Comparison of ENCODE assay signal across 1 cellular context in the genomic region with DNA sequence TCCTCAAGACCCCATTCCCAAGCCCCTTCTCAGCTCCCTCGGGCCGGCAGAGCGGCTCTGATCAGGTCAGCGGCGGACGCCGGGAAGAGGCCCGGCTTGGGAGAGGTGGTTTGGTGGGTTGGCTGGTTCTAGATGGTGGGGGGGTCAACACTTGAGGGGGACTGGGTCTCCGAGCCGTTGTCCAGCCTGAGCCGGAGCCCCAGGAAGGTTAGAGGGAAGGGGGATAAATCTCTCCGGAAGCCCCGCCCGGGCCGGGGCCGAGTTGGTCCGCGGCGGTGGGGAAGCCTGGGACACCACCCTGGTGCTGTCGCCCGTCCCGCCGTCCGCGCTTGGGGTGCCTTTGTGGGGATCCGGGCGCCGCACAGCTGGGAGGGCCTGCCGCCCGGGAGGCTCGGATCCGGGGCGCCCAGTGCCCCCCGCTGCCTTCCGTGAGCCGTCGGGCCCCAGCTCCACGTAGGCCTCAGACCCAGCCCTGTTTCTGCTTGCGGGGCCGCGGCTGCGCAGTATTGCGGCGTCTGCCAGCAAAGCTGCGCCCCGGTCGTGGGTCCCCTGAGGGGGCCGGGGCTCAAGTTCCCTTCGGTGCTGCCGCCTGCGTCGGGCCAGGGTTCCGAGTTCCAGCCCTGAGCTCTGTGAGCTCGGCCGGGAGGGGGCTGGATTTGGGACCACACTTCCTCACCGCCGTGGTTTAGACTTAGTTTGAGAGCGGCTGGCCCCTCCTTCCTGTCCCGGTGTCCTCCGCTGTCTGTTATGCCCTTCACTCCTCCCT.
TF ChIP-seq lines count a peak whose summit lies in the region.

No MANE protein-coding gene starts in this region.

TF ChIP-seq in HepG2, 621 proteins besides CTCF, POLR2A, EP300 and RAD21 (continued from another document and continues in another):
- TF ChIP-seq, protein P1, sequence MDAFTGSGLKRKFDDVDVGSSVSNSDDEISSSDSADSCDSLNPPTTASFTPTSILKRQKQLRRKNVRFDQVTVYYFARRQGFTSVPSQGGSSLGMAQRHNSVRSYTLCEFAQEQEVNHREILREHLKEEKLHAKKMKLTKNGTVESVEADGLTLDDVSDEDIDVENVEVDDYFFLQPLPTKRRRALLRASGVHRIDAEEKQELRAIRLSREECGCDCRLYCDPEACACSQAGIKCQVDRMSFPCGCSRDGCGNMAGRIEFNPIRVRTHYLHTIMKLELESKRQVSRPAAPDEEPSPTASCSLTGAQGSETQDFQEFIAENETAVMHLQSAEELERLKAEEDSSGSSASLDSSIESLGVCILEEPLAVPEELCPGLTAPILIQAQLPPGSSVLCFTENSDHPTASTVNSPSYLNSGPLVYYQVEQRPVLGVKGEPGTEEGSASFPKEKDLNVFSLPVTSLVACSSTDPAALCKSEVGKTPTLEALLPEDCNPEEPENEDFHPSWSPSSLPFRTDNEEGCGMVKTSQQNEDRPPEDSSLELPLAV (CRISPR knock-in tag; conservative IDR thresholded peaks at IDR 0.05; ENCODE audit: low read depth): no peak
- TF ChIP-seq NR1H2 (CRISPR knock-in tag; IDR thresholded peaks at IDR 0.05; ENCODE audit: borderline replicate concordance, low read depth) (no peak), CREM (IDR thresholded peaks at IDR 0.05) (no peak), CREM (CRISPR knock-in tag; IDR thresholded peaks at IDR 0.05) (no peak), RARG (CRISPR knock-in tag; IDR thresholded peaks at IDR 0.05; ENCODE audit: low read depth) (0 out of 2 replicates have a peak, but pooled peaks have one; percentile 20), TARDBP (CRISPR knock-in tag; IDR thresholded peaks at IDR 0.05) (no peak), IKZF1 (IDR thresholded peaks at IDR 0.05) (no peak), ZNF605 (CRISPR knock-in tag; IDR thresholded peaks at IDR 0.05) (peak; percentile 86), NR2F6 (IDR thresholded peaks at IDR 0.05) (no peak), NR2F6 (CRISPR knock-in tag; IDR thresholded peaks at IDR 0.05) (peak; percentile 30; the same call in 1 of the 2 replicates), GPN1 (CRISPR knock-in tag; IDR thresholded peaks at IDR 0.05; ENCODE audit: borderline replicate concordance) (no peak), SMAD9 (CRISPR knock-in tag; IDR thresholded peaks at IDR 0.05) (no peak), ZNF557 (CRISPR knock-in tag; IDR thresholded peaks at IDR 0.05) (no peak), MXD4 (CRISPR knock-in tag; IDR thresholded peaks at IDR 0.05) (no peak), TP53 (CRISPR knock-in tag; conservative IDR thresholded peaks at IDR 0.05) (0 out of 2 replicates have a peak, but pooled peaks have one; percentile 66), XRCC5 (optimal IDR thresholded peaks at IDR 0.05; ENCODE audit: low read length) (no peak), EZH2 (conservative IDR thresholded peaks at IDR 0.05; ENCODE audit: low read depth, low read length) (no peak), HNF4A (CRISPR knock-in tag; IDR thresholded peaks at IDR 0.05) (0 out of 2 replicates have a peak, but pooled peaks have one; percentile 24), MYC (CRISPR knock-in tag; IDR thresholded peaks at IDR 0.05; ENCODE audit: borderline replicate concordance) (peak; percentile 71; the same call in 1 of the 2 replicates), SRSF9 (IDR thresholded peaks at IDR 0.05; ENCODE audit: borderline replicate concordance, insufficient read depth, low read depth, low read length, poor library complexity, severe bottlenecking) (no peak), SMAD3 (CRISPR knock-in tag; IDR thresholded peaks at IDR 0.05) (no peak), U2AF2 (IDR thresholded peaks at IDR 0.05; ENCODE audit: low read depth, low read length) (no peak), DPF2 (CRISPR knock-in tag; IDR thresholded peaks at IDR 0.05; ENCODE audit: borderline replicate concordance, low read depth) (no peak), ATF1 (CRISPR knock-in tag; IDR thresholded peaks at IDR 0.05) (no peak), ZNF451 (CRISPR knock-in tag; IDR thresholded peaks at IDR 0.05) (no peak), SPEN (CRISPR knock-in tag; IDR thresholded peaks at IDR 0.05; ENCODE audit: low read depth) (peak; percentile 11; the same call in 1 of the 2 replicates), ZNF343 (CRISPR knock-in tag; IDR thresholded peaks at IDR 0.05) (no peak), HNRNPK (IDR thresholded peaks at IDR 0.05; ENCODE audit: low read depth, low read length, poor library complexity, severe bottlenecking) (no peak), CHD4 (IDR thresholded peaks at IDR 0.05; ENCODE audit: borderline replicate concordance, low read length) (no peak), NFYB (CRISPR knock-in tag; IDR thresholded peaks at IDR 0.05) (peak; percentile 10; the same call in 1 of the 2 replicates), U2AF1 (optimal IDR thresholded peaks at IDR 0.05; ENCODE audit: low read depth, low read length) (peak; percentile 60), DR1 (CRISPR knock-in tag; IDR thresholded peaks at IDR 0.05) (peak; percentile 34; the same call in 1 of the 2 replicates), ZNF607 (CRISPR knock-in tag; IDR thresholded peaks at IDR 0.05; ENCODE audit: borderline replicate concordance) (no peak), PLRG1 (conservative IDR thresholded peaks at IDR 0.05) (no peak), ZBTB8A (CRISPR knock-in tag; IDR thresholded peaks at IDR 0.05; ENCODE audit: borderline replicate concordance, low read depth) (no peak; the same call in 1 of the 2 replicates), ZNF367 (CRISPR knock-in tag; IDR thresholded peaks at IDR 0.05; ENCODE audit: borderline replicate concordance) (peak; percentile 69; the same call in 1 of the 2 replicates), CREB1 (IDR thresholded peaks at IDR 0.05) (no peak), CREB1 (CRISPR knock-in tag; IDR thresholded peaks at IDR 0.05) (no peak), KMT2A (CRISPR knock-in tag; IDR thresholded peaks at IDR 0.05) (no peak; the same call in 1 of the 2 replicates), ZNF34 (CRISPR knock-in tag; IDR thresholded peaks at IDR 0.05; ENCODE audit: borderline replicate concordance) (peak; percentile 25; the same call in 1 of the 2 replicates), ZNF572 (CRISPR knock-in tag; IDR thresholded peaks at IDR 0.05) (no peak)
- TF ChIP-seq, protein P2, sequence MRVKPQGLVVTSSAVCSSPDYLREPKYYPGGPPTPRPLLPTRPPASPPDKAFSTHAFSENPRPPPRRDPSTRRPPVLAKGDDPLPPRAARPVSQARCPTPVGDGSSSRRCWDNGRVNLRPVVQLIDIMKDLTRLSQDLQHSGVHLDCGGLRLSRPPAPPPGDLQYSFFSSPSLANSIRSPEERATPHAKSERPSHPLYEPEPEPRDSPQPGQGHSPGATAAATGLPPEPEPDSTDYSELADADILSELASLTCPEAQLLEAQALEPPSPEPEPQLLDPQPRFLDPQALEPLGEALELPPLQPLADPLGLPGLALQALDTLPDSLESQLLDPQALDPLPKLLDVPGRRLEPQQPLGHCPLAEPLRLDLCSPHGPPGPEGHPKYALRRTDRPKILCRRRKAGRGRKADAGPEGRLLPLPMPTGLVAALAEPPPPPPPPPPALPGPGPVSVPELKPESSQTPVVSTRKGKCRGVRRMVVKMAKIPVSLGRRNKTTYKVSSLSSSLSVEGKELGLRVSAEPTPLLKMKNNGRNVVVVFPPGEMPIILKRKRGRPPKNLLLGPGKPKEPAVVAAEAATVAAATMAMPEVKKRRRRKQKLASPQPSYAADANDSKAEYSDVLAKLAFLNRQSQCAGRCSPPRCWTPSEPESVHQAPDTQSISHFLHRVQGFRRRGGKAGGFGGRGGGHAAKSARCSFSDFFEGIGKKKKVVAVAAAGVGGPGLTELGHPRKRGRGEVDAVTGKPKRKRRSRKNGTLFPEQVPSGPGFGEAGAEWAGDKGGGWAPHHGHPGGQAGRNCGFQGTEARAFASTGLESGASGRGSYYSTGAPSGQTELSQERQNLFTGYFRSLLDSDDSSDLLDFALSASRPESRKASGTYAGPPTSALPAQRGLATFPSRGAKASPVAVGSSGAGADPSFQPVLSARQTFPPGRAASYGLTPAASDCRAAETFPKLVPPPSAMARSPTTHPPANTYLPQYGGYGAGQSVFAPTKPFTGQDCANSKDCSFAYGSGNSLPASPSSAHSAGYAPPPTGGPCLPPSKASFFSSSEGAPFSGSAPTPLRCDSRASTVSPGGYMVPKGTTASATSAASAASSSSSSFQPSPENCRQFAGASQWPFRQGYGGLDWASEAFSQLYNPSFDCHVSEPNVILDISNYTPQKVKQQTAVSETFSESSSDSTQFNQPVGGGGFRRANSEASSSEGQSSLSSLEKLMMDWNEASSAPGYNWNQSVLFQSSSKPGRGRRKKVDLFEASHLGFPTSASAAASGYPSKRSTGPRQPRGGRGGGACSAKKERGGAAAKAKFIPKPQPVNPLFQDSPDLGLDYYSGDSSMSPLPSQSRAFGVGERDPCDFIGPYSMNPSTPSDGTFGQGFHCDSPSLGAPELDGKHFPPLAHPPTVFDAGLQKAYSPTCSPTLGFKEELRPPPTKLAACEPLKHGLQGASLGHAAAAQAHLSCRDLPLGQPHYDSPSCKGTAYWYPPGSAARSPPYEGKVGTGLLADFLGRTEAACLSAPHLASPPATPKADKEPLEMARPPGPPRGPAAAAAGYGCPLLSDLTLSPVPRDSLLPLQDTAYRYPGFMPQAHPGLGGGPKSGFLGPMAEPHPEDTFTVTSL (CRISPR knock-in tag; IDR thresholded peaks at IDR 0.05; ENCODE audit: borderline replicate concordance): 0 out of 2 replicates have a peak, but pooled peaks have one; percentile 18
- TF ChIP-seq, protein P3, sequence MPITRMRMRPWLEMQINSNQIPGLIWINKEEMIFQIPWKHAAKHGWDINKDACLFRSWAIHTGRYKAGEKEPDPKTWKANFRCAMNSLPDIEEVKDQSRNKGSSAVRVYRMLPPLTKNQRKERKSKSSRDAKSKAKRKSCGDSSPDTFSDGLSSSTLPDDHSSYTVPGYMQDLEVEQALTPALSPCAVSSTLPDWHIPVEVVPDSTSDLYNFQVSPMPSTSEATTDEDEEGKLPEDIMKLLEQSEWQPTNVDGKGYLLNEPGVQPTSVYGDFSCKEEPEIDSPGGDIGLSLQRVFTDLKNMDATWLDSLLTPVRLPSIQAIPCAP (CRISPR knock-in tag; IDR thresholded peaks at IDR 0.05; ENCODE audit: low read depth): no peak
- TF ChIP-seq, protein P4, sequence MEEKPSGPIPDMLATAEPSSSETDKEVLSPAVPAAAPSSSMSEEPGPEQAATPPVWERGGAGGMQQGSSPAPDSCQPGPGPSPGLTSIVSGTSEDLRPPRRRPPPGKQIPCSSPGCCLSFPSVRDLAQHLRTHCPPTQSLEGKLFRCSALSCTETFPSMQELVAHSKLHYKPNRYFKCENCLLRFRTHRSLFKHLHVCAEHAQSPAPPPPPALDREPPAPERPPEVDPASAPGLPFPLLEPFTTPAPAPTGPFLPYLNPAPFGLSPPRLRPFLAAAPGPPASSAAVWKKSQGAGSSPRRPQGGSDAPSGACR (CRISPR knock-in tag; IDR thresholded peaks at IDR 0.05): peak; percentile 35; the same call in 1 of the 2 replicates
- TF ChIP-seq, protein P5, sequence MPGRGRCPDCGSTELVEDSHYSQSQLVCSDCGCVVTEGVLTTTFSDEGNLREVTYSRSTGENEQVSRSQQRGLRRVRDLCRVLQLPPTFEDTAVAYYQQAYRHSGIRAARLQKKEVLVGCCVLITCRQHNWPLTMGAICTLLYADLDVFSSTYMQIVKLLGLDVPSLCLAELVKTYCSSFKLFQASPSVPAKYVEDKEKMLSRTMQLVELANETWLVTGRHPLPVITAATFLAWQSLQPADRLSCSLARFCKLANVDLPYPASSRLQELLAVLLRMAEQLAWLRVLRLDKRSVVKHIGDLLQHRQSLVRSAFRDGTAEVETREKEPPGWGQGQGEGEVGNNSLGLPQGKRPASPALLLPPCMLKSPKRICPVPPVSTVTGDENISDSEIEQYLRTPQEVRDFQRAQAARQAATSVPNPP (CRISPR knock-in tag; IDR thresholded peaks at IDR 0.05): no peak
- TF ChIP-seq, protein P6, sequence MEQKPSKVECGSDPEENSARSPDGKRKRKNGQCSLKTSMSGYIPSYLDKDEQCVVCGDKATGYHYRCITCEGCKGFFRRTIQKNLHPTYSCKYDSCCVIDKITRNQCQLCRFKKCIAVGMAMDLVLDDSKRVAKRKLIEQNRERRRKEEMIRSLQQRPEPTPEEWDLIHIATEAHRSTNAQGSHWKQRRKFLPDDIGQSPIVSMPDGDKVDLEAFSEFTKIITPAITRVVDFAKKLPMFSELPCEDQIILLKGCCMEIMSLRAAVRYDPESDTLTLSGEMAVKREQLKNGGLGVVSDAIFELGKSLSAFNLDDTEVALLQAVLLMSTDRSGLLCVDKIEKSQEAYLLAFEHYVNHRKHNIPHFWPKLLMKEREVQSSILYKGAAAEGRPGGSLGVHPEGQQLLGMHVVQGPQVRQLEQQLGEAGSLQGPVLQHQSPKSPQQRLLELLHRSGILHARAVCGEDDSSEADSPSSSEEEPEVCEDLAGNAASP (CRISPR knock-in tag; IDR thresholded peaks at IDR 0.05; ENCODE audit: borderline replicate concordance): no peak
- TF ChIP-seq, protein P7, sequence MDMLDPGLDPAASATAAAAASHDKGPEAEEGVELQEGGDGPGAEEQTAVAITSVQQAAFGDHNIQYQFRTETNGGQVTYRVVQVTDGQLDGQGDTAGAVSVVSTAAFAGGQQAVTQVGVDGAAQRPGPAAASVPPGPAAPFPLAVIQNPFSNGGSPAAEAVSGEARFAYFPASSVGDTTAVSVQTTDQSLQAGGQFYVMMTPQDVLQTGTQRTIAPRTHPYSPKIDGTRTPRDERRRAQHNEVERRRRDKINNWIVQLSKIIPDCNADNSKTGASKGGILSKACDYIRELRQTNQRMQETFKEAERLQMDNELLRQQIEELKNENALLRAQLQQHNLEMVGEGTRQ (IDR thresholded peaks at IDR 0.05; ENCODE audit: low read depth, low read length): no peak
- TF ChIP-seq, protein P7 (CRISPR knock-in tag; IDR thresholded peaks at IDR 0.05; ENCODE audit: borderline replicate concordance): no peak
- TF ChIP-seq, protein P8, sequence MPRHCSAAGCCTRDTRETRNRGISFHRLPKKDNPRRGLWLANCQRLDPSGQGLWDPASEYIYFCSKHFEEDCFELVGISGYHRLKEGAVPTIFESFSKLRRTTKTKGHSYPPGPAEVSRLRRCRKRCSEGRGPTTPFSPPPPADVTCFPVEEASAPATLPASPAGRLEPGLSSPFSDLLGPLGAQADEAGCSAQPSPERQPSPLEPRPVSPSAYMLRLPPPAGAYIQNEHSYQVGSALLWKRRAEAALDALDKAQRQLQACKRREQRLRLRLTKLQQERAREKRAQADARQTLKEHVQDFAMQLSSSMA (CRISPR knock-in tag; IDR thresholded peaks at IDR 0.05): no peak
- TF ChIP-seq, protein P9, sequence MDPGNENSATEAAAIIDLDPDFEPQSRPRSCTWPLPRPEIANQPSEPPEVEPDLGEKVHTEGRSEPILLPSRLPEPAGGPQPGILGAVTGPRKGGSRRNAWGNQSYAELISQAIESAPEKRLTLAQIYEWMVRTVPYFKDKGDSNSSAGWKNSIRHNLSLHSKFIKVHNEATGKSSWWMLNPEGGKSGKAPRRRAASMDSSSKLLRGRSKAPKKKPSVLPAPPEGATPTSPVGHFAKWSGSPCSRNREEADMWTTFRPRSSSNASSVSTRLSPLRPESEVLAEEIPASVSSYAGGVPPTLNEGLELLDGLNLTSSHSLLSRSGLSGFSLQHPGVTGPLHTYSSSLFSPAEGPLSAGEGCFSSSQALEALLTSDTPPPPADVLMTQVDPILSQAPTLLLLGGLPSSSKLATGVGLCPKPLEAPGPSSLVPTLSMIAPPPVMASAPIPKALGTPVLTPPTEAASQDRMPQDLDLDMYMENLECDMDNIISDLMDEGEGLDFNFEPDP (CRISPR knock-in tag; conservative IDR thresholded peaks at IDR 0.05): no peak
